17 cellular contexts compared by ENCODE assay signal in the genomic region with DNA sequence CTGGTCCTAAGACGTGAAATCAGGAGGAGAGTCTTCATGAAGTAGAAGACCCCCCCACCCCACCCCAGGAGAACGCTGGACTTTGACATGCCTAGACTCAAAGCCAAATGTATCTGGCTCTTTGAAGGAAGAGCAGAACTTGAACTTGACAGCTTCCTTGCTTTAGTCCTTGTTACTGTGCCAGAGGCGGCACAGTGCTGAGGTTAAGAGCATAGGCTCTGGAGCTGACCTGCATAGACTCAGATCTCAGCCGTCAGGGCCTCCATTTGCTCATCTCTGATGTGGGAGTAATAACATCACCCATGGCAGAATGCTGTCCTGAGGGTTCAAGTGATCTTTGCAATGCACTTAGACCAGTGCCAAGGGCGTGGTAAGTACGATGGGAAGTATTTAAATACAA. TPM values are rescaled to one million over a fixed set of nuclear protein-coding genes. Genes with fewer than 3 reads are reported as not detected.
DNase-seq lines count a peak whose midpoint lies in the region; ATAC-seq and TF ChIP-seq lines count a peak whose summit lies in the region.
"Had no signal": no experiment of that assay in that cellular context is flagged by ENCODE, and none has a peak within 500 bp of the region (broad histone marks: within the 10 kb centered on the region; RNA-seq: fewer than 3 reads in every experiment).

No MANE protein-coding gene starts in this region.

- H3K9ac ChIP-seq in neural progenitor cell (no peak overlapping the region), stomach smooth muscle (ENCODE audit: low read length in 2 of 2) (no peak overlapping the region)

- H3K79me2 ChIP-seq in neural progenitor cell (ENCODE audit: low read depth), result no peaks in the 10 kb centered on the region

- H3K27ac ChIP-seq in esophagus muscularis mucosa (replicated peaks in 1 of 4) (peak overlapping the region in 3 of 4 donors; percentile 41 to 84 (median 84)), neural progenitor cell (no peak overlapping the region), stomach smooth muscle (ENCODE audit: low read length) (peak overlapping the region; percentile 97)
- H3K27ac ChIP-seq: 22Rv1, A549, C4-2B had no signal

- intact Hi-C loops in esophagus muscularis mucosa (cut with DNase I), result loop anchor here (5.0 kb wide), 1 partner anchor 37 kb away; no protein-coding TSS in a partner anchor

- H3K27me3 ChIP-seq in esophagus muscularis mucosa (no peaks in the 10 kb centered on the region), neural progenitor cell (no peaks in the 10 kb centered on the region), stomach smooth muscle (ENCODE audit: control insufficient read depth in 1 of 2, insufficient read depth in 2 of 2, low read length in 2 of 2) (no peaks in the 10 kb centered on the region)

- peak; percentile 0 for DNase-seq in activated CD4-positive, alpha-beta T cell treated with anti-CD3 and anti-CD28 coated beads, Interleukin-2, amount 10 ng/mL, durations not matched to agents 7 days and 5 days
- DNase-seq in activated CD4-positive, alpha-beta T cell treated with anti-CD3 and anti-CD28 coated beads, Interleukin-2, amount 50 U/mL, for 4 hours, result no peak
- no peak for DNase-seq in esophagus muscularis mucosa (ENCODE audit: extremely low spot score)
- no peak for DNase-seq in neural progenitor cell (ENCODE audit: low spot score)
- DNase-seq in NOMO-1 (lab: John Stamatoyannopoulos, UW; ENCODE audit: unreplicated experiment in 2 of 2), result no peak
- no peak for DNase-seq in GM10266 (ENCODE audit: extremely low spot score)
- DNase-seq: AML-193; CD4-positive, alpha-beta T cell; DMS153; DMS79; GDM1 had no signal

- H3F3A ChIP-seq in neural progenitor cell (ENCODE audit: low read depth), result no peaks in the 10 kb centered on the region

- CTCF ChIA-PET in activated CD4-positive, alpha-beta T cell treated with anti-CD3 and anti-CD28 coated beads, Interleukin-2, amount 10 ng/mL, durations not matched to agents 7 days and 5 days (lab: Charles Lee), result no interaction called here

- TF ChIP-seq CTCF in esophagus muscularis mucosa (IDR thresholded peaks at IDR 0.05) (no peak), neural progenitor cell (IDR thresholded peaks at IDR 0.05) (no peak), GM10266 (IDR thresholded peaks at IDR 0.05; ENCODE audit: control insufficient read depth, insufficient read depth, low read depth, missing control alignments) (no peak)

- H3K27ac Mint-ChIP-seq in activated CD4-positive, alpha-beta T cell treated with anti-CD3 and anti-CD28 coated beads, Interleukin-2, amount 10 ng/mL, durations not matched to agents 7 days and 5 days, result no peak overlapping the region
- H3K27ac Mint-ChIP-seq in neural progenitor cell, result peak overlapping the region; percentile 62
- H3K27ac Mint-ChIP-seq: CD4-positive, alpha-beta T cell had no signal

- no peak for ATAC-seq in GM21717 (IDR thresholded peaks at IDR 0.05; ENCODE audit: unreplicated experiment)
- ATAC-seq: A549 had no signal

- TF ChIP-seq POLR2A in esophagus muscularis mucosa (IDR thresholded peaks at IDR 0.05; ENCODE audit: low read depth), result no peak

- no peaks in the 10 kb centered on the region for H3K4me1 Mint-ChIP-seq in activated CD4-positive, alpha-beta T cell treated with anti-CD3 and anti-CD28 coated beads, Interleukin-2, amount 10 ng/mL, durations not matched to agents 7 days and 5 days
- peaks cover 14% of the 10 kb centered on the region for H3K4me1 Mint-ChIP-seq in neural progenitor cell

- H3K4me1 ChIP-seq in esophagus muscularis mucosa (peaks cover 17 to 68% (median 62%) of the 10 kb centered on the region in 4 donors), neural progenitor cell (no peaks in the 10 kb centered on the region), stomach smooth muscle (ENCODE audit: control insufficient read depth, insufficient read depth, low read length) (peaks cover 48% of the 10 kb centered on the region)
- H3K4me1 ChIP-seq: A549 had no signal

- WGBS in esophagus muscularis mucosa, result 88% methylated on average over 4 of the region's 6 CpGs

- H3K4me3 ChIP-seq in esophagus muscularis mucosa (no peak overlapping the region), neural progenitor cell (no peak overlapping the region), stomach smooth muscle (ENCODE audit: low read length in 2 of 2) (no peak overlapping the region)
- H3K4me3 ChIP-seq: A549, HAP-1 had no signal

- no peaks in the 10 kb centered on the region for H3K36me3 Mint-ChIP-seq in activated CD4-positive, alpha-beta T cell treated with anti-CD3 and anti-CD28 coated beads, Interleukin-2, amount 10 ng/mL, durations not matched to agents 7 days and 5 days (ENCODE audit: low read depth)
- H3K36me3 Mint-ChIP-seq in neural progenitor cell, result no peaks in the 10 kb centered on the region

- peaks cover 36% of the 10 kb centered on the region for H3K27me3 Mint-ChIP-seq in activated CD4-positive, alpha-beta T cell treated with anti-CD3 and anti-CD28 coated beads, Interleukin-2, amount 10 ng/mL, durations not matched to agents 7 days and 5 days
- peaks cover 3% of the 10 kb centered on the region for H3K27me3 Mint-ChIP-seq in neural progenitor cell (ENCODE audit: insufficient read depth, low read depth)

- no peak overlapping the region for H3K4me3 Mint-ChIP-seq in activated CD4-positive, alpha-beta T cell treated with anti-CD3 and anti-CD28 coated beads, Interleukin-2, amount 10 ng/mL, durations not matched to agents 7 days and 5 days
- no peak overlapping the region for H3K4me3 Mint-ChIP-seq in neural progenitor cell
- H3K4me3 Mint-ChIP-seq: CD4-positive, alpha-beta T cell had no signal

- POLR2A ChIA-PET in activated CD4-positive, alpha-beta T cell treated with anti-CD3 and anti-CD28 coated beads, Interleukin-2, amount 10 ng/mL, durations not matched to agents 7 days and 5 days (lab: Charles Lee), result no interaction called here

- H3K9me3 ChIP-seq in esophagus muscularis mucosa, result no peaks in the 10 kb centered on the region
- H3K9me3 ChIP-seq in neural progenitor cell (ENCODE audit: low read depth), result no peaks in the 10 kb centered on the region
- no peaks in the 10 kb centered on the region for H3K9me3 ChIP-seq in stomach smooth muscle (ENCODE audit: control insufficient read depth in 2 of 2, low read length in 2 of 2)
- H3K9me3 ChIP-seq: A549, HAP-1 had no signal

- no peak for TF ChIP-seq EP300 in esophagus muscularis mucosa (IDR thresholded peaks at IDR 0.05)

- H3K36me3 ChIP-seq in esophagus muscularis mucosa (no peaks in the 10 kb centered on the region), neural progenitor cell (no peaks in the 10 kb centered on the region), stomach smooth muscle (ENCODE audit: control insufficient read depth in 2 of 2, insufficient read depth in 2 of 2, low read length in 2 of 2) (no peaks in the 10 kb centered on the region)
- H3K36me3 ChIP-seq: HAP-1 had no signal

- H3K4me2 ChIP-seq in neural progenitor cell, result no peak overlapping the region
- H3K4me2 ChIP-seq: A549 had no signal

- no peaks in the 10 kb centered on the region for H3K9me3 Mint-ChIP-seq in activated CD4-positive, alpha-beta T cell treated with anti-CD3 and anti-CD28 coated beads, Interleukin-2, amount 10 ng/mL, durations not matched to agents 7 days and 5 days
- no peaks in the 10 kb centered on the region for H3K9me3 Mint-ChIP-seq in neural progenitor cell
- H3K9me3 Mint-ChIP-seq: CD4-positive, alpha-beta T cell had no signal

- no peaks in the 10 kb centered on the region for H4K20me1 ChIP-seq in neural progenitor cell (ENCODE audit: low read depth)

- H2AFZ ChIP-seq in neural progenitor cell (replicated peaks), result no peak overlapping the region

RNA-seq across cellular contexts. Expression of a gene that starts 39.0 kb away (rescaled TPM):
- under 1 TPM; 0.27 to 0.40 TPM for total RNA-seq in activated CD4-positive, alpha-beta T cell treated with anti-CD3 and anti-CD28 coated beads, Interleukin-2, amount 10 ng/mL, durations not matched to agents 7 days and 5 days
- 1,000 to 10,000 TPM in 2 of 4 donors, 100 to 1,000 TPM in 2; 646 to 1,432 (median 1,078) TPM for total RNA-seq in esophagus muscularis mucosa
- total RNA-seq in neural progenitor cell (ENCODE audit: low replicate concordance), result 12.6 and 52.2 TPM in 2 replicates

Comparison
In these comparisons a context has a peak if more than half of its experiments do, and no peak if none do; other contexts are left out.
1. RNA of a gene that starts 39.0 kb away (total RNA-seq): 646 to 1,432 TPM in esophagus muscularis mucosa; 12.6 to 52.2 TPM in neural progenitor cell and 0.27 to 0.40 TPM in activated CD4-positive, alpha-beta T cell treated with anti-CD3 and anti-CD28 coated beads, Interleukin-2, amount 10 ng/mL, durations not matched to agents 7 days and 5 days; every median in the first group is over 10 times any median in the second.